19 cellular contexts compared by ENCODE assay signal in genomic region chr9:138073808-138074207, GRCh38.
DNase-seq lines count a peak whose midpoint lies in the region; ATAC-seq, FAIRE-seq and TF ChIP-seq lines count a peak whose summit lies in the region.
"Had no signal": no experiment of that assay in that cellular context is flagged by ENCODE, and none has a peak within 500 bp of the region (broad histone marks: within the 10 kb centered on the region; RNA-seq: fewer than 3 reads in every experiment).

No MANE protein-coding gene starts in this region.

- BruUV-seq in A673 (replicated peaks; lab: Mats Ljungman, UMichigan) = no TSS peak

- no peak overlapping the region for H3K4me3 ChIP-seq in testis
- no peak overlapping the region for H3K4me3 ChIP-seq in A673 (ENCODE audit: low read depth, low read length, poor library complexity, severe bottlenecking)
- H3K4me3 ChIP-seq: GM23338, MG63 had no signal

- H3K9me3 ChIP-seq in testis (no peaks in the 10 kb centered on the region), A673 (ENCODE audit: low read depth, low read length, poor library complexity, severe bottlenecking) (no peaks in the 10 kb centered on the region)
- H3K9me3 ChIP-seq: MG63 had no signal

- H3K9me3 Mint-ChIP-seq in activated B cell treated with CpG ODN at 0.5 μM for 24 hours = no peaks in the 10 kb centered on the region
- H3K9me3 Mint-ChIP-seq: GM23338 had no signal

- FAIRE-seq in frontal cortex (lab: Jason Lieb, UNC) = no peak
- FAIRE-seq: GM12891, GM18507 had no signal

- H3K27ac ChIP-seq in testis (no peak overlapping the region), A673 (ENCODE audit: low read depth, low read length, poor library complexity, severe bottlenecking) (no peak overlapping the region)
- H3K27ac ChIP-seq: C4-2B, KMS-11 had no signal

- H3K4me1 Mint-ChIP-seq in activated B cell treated with CpG ODN at 0.5 μM for 24 hours = no peaks in the 10 kb centered on the region

- no peak for TF ChIP-seq POLR2A in testis (IDR thresholded peaks at IDR 0.05)

- no peak overlapping the region for H3K27ac Mint-ChIP-seq in activated B cell treated with CpG ODN at 0.5 μM for 24 hours

- H3K36me3 ChIP-seq in testis (ENCODE audit: low read depth, missing control alignments) (no peaks in the 10 kb centered on the region), A673 (ENCODE audit: insufficient read depth, low read length, poor library complexity, severe bottlenecking) (no peaks in the 10 kb centered on the region)
- H3K36me3 ChIP-seq: MG63 had no signal

- H3K27me3 Mint-ChIP-seq in activated B cell treated with CpG ODN at 0.5 μM for 24 hours = peaks cover 25% of the 10 kb centered on the region

- ATAC-seq in Right ventricle myocardium inferior (no peak), left cardiac atrium (no peak), activated B cell treated with CpG ODN at 0.5 μM for 24 hours (ENCODE audit: low read depth) (no peak), left lobe of liver (no peak), HG03159 (IDR thresholded peaks at IDR 0.05; ENCODE audit: unreplicated experiment) (no peak)

- H3K4me3 Mint-ChIP-seq in activated B cell treated with CpG ODN at 0.5 μM for 24 hours = no peak overlapping the region
- H3K4me3 Mint-ChIP-seq: GM23338 had no signal

- H3K4me1 ChIP-seq in testis (no peaks in the 10 kb centered on the region), A673 (ENCODE audit: insufficient read depth, low read length, poor library complexity, severe bottlenecking) (no peaks in the 10 kb centered on the region)

- intact Hi-C loops in Right ventricle myocardium inferior (cut with DNase I) (no loop called here), left cardiac atrium (cut with DNase I) (no loop called here), activated B cell treated with CpG ODN at 0.5 μM for 24 hours (cut with micrococcal nuclease) (no loop called here), testis (cut with DNase I; ENCODE audit: low total_unique reads) (no loop called here), A673 (cut with micrococcal nuclease; ENCODE audit: unreplicated experiment) (no loop called here)

- H3K27me3 ChIP-seq in testis (no peaks in the 10 kb centered on the region), A673 (replicated peaks; ENCODE audit: insufficient read depth, low read depth, low read length, poor library complexity) (no peaks in the 10 kb centered on the region)
- H3K27me3 ChIP-seq: MG63 had no signal

- 89 to 96% methylated on average over 11 to 12 of the region's 12 CpGs for WGBS in testis, 2 donors

- POLR2A ChIA-PET in activated B cell treated with CpG ODN at 0.5 μM for 24 hours (lab: Charles Lee) (no interaction called here), A673 (lab: Charles Lee; ENCODE audit: low non-redundant PET) (no interaction called here)

- CTCF ChIA-PET in activated B cell treated with CpG ODN at 0.5 μM for 24 hours (lab: Charles Lee) = no interaction called here
- CTCF ChIA-PET in A673 (lab: Charles Lee) = no interaction called here

- no peaks in the 10 kb centered on the region for H3K36me3 Mint-ChIP-seq in activated B cell treated with CpG ODN at 0.5 μM for 24 hours (ENCODE audit: low read depth)

- DNase-seq in Right ventricle myocardium inferior (ENCODE audit: missing footprints) (peak; percentile 35), left cardiac atrium (no peak), activated B cell treated with CpG ODN at 0.5 μM for 24 hours (peak; percentile 5), left lobe of liver (ENCODE audit: low spot score) (peak; percentile 33), testis (peak; percentile 2), A673 (ENCODE audit: low spot score) (no peak), frontal cortex (ENCODE audit: low spot score in 2 of 2) (no peak)
- DNase-seq: GF-D8, MG63, NCI-H1092, NCI-H1694, NCI-H510A treated with DMSO at 0.1 percent for 48 hours, Right ventricle myocardium superior had no signal

- no peak for TF ChIP-seq CTCF in activated B cell treated with CpG ODN at 0.5 μM for 24 hours (IDR thresholded peaks at IDR 0.05)
- no peak for TF ChIP-seq CTCF in testis (IDR thresholded peaks at IDR 0.05)
- TF ChIP-seq CTCF in A673 (conservative IDR thresholded peaks at IDR 0.05; ENCODE audit: low read depth, low read length) = no peak

Comparison
In these comparisons a context has a peak if more than half of its experiments do, and no peak if none do; other contexts are left out.
1. DNase-seq: peak in Right ventricle myocardium inferior (single experiment), activated B cell treated with CpG ODN at 0.5 μM for 24 hours (single experiment), left lobe of liver (single experiment) and testis (single experiment); none in left cardiac atrium (single experiment), A673 (single experiment) and frontal cortex (0 of 2).